In the genomic region with DNA sequence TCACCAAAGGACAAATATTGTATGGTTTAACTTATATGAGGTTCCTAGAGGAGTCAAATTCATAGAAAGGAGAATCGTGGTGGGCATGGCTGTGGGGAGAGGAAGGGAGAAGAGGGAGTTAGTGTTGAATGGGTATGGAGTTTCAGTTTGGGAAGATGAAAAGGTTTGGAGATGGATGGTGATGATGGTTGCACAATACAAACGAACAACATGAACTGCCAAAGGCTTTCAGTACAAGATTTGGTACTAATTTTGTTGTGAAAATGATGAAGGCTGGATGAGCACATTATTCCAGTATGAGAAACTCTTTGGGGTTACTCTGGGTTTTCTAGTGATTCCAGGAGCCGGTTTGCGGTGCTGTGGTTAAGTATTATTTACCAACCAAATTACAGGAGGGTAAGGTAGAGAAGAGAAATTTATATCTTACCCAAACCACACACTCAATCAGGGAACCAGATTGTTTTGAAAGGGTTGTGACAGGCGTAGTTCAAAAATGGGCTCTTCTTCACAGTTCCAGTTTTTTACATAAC, we compare ENCODE assay signal across 16 cellular contexts.
DNase-seq lines count a peak whose midpoint lies in the region; TF ChIP-seq lines count a peak whose summit lies in the region.
"Had no signal": no experiment of that assay in that cellular context is flagged by ENCODE, and none has a peak within 500 bp of the region (broad histone marks: within the 10 kb centered on the region; RNA-seq: fewer than 3 reads in every experiment).

No MANE protein-coding gene starts in this region.

- intact Hi-C loops in stomach (cut with DNase I; ENCODE audit: low total_unique reads), result no loop called here

- TF ChIP-seq CTCF in AG10803 (conservative IDR thresholded peaks at IDR 0.05; ENCODE audit: low read length) (no peak), fibroblast of mammary gland (conservative IDR thresholded peaks at IDR 0.05; ENCODE audit: control insufficient read depth, insufficient read depth, low read depth, low read length) (no peak), stomach (IDR thresholded peaks at IDR 0.05) (no peak)

- TF ChIP-seq POLR2A in stomach (IDR thresholded peaks at IDR 0.05), result no peak

- H3K36me3 ChIP-seq in stomach, result no peaks in the 10 kb centered on the region
- H3K36me3 ChIP-seq: BLaER1 treated with 17β-estradiol and CSF1 and Interleukin-3, amounts not matched to agents 10 nM and 100 nM had no signal

- no peaks in the 10 kb centered on the region for H3K4me1 ChIP-seq in stomach
- H3K4me1 ChIP-seq: BLaER1 treated with 17β-estradiol and CSF1 and Interleukin-3, amounts not matched to agents 10 nM and 100 nM had no signal

- H3K27ac ChIP-seq in stomach, result no peak overlapping the region
- H3K27ac ChIP-seq: BLaER1 treated with 17β-estradiol and CSF1 and Interleukin-3, amounts not matched to agents 10 nM and 100 nM; HL-60; KMS-11 had no signal

- 80 to 85% (median 82%) methylated on average over 5 of the region's 5 CpGs for WGBS in stomach, 5 donors

- TF ChIP-seq EP300 in stomach (IDR thresholded peaks at IDR 0.05), result no peak

- no peak overlapping the region for H3K4me3 ChIP-seq in AG10803 (ENCODE audit: low read length)
- no peak overlapping the region for H3K4me3 ChIP-seq in fibroblast of mammary gland (ENCODE audit: control insufficient read depth, low read depth, low read length)
- H3K4me3 ChIP-seq in stomach, result no peak overlapping the region
- H3K4me3 ChIP-seq: BLaER1 treated with 17β-estradiol and CSF1 and Interleukin-3, amounts not matched to agents 10 nM and 100 nM had no signal

- peaks cover 6 to 24% (median 16%) of the 10 kb centered on the region in 4 donors for H3K9me3 ChIP-seq in stomach

- no peaks in the 10 kb centered on the region for H3K27me3 ChIP-seq in stomach
- H3K27me3 ChIP-seq: BLaER1 treated with 17β-estradiol and CSF1 and Interleukin-3, amounts not matched to agents 10 nM and 100 nM had no signal

- DNase-seq in AG10803 (ENCODE audit: low read depth) (peak; percentile 49), H4 (ENCODE audit: low spot score) (peak; percentile 33), amniotic epithelial cell (ENCODE audit: low read depth) (peak; percentile 90), fibroblast of mammary gland (ENCODE audit: low read depth) (peak; percentile 43), inferior parietal cortex (ENCODE audit: extremely low spot score) (no peak), stomach (no peak), D341Med (ENCODE audit: low spot score) (no peak), NCI-H2107 (lab: John Stamatoyannopoulos, UW) (no peak)
- DNase-seq: 8988T; CD8-positive, alpha-beta memory T cell; COR-L47; GOT3; H9 had no signal

Comparison
In these comparisons a context has a peak if more than half of its experiments do, and no peak if none do; other contexts are left out.
1. DNase-seq: peak in AG10803 (single experiment), H4 (single experiment), amniotic epithelial cell (single experiment) and fibroblast of mammary gland (single experiment); none in inferior parietal cortex (single experiment), stomach (single experiment), D341Med (single experiment) and NCI-H2107 (single experiment).